Comparison of ENCODE assay signal across 7 cellular contexts in genomic region chr7:99504281-99504602, GRCh38. TPM values are rescaled to one million over a fixed set of nuclear protein-coding genes. Genes with fewer than 3 reads are reported as not detected.
DNase-seq lines count a peak whose midpoint lies in the region; ATAC-seq and TF ChIP-seq lines count a peak whose summit lies in the region.

No MANE protein-coding gene starts in this region.

- H3K27ac ChIP-seq in DND-41 (ENCODE audit: low read length) (peak overlapping the region; percentile 95), testis (peak overlapping the region; percentile 94 to 96)

- H3K9me3 ChIP-seq in DND-41 (ENCODE audit: insufficient read depth, low read length, severe bottlenecking) (no peaks in the 10 kb centered on the region), adipocyte (ENCODE audit: control insufficient read depth, low read length) (no peaks in the 10 kb centered on the region), testis (no peaks in the 10 kb centered on the region)

- DNase-seq in DND-41, result peak; percentile 98
- peak; percentile 100 for DNase-seq in adipocyte (ENCODE audit: low read depth)
- DNase-seq in iPS-NIHi7 (ENCODE audit: extremely low spot score), result peak; percentile 99
- DNase-seq in testis, result no peak
- DNase-seq in NOMO-1 (lab: John Stamatoyannopoulos, UW; ENCODE audit: unreplicated experiment in 2 of 2), result no peak

- H3K9ac ChIP-seq in DND-41 (ENCODE audit: low read depth, low read length) (peak overlapping the region; percentile 77), adipocyte (ENCODE audit: low read length) (peak overlapping the region; percentile 94)

- 7% methylated on average over 16 to 19 of the region's 19 CpGs for WGBS in testis, 2 donors

- peak overlapping the region; percentile 98 for H2AFZ ChIP-seq in DND-41 (ENCODE audit: low read depth, low read length)

- intact Hi-C loops in testis (cut with DNase I; ENCODE audit: low total_unique reads), result loop anchor here (10.0 kb wide), 1 partner anchor 51 kb away; the partner anchor contains the start of genes FAM200A and ZNF655

- H3K4me3 ChIP-seq in DND-41 (ENCODE audit: low read depth in 1 of 2, low read length in 2 of 2), result peak overlapping the region; percentile 49 to 86
- H3K4me3 ChIP-seq in adipocyte (ENCODE audit: low read length), result peak overlapping the region; percentile 98
- peak overlapping the region; percentile 76 to 86 for H3K4me3 ChIP-seq in testis

- H3K4me2 ChIP-seq in DND-41 (ENCODE audit: insufficient read depth, low read length), result peak overlapping the region; percentile 91

- peaks cover 59% of the 10 kb centered on the region for H3K79me2 ChIP-seq in DND-41 (ENCODE audit: insufficient read depth, low read length)

- peaks cover 46% of the 10 kb centered on the region for H3K4me1 ChIP-seq in DND-41 (ENCODE audit: insufficient read depth, low read length)
- H3K4me1 ChIP-seq in adipocyte (ENCODE audit: control insufficient read depth, insufficient read depth, low read length), result peaks cover 22% of the 10 kb centered on the region
- H3K4me1 ChIP-seq in testis, result peaks cover 17% of the 10 kb centered on the region

- peaks cover 4% of the 10 kb centered on the region; the same call in 1 of the 2 replicates for H3K36me3 ChIP-seq in DND-41 (ENCODE audit: insufficient read depth, low read length)
- H3K36me3 ChIP-seq in adipocyte (ENCODE audit: control insufficient read depth, insufficient read depth, low read length, severe bottlenecking), result no peaks in the 10 kb centered on the region
- H3K36me3 ChIP-seq in testis (ENCODE audit: low read depth, missing control alignments), result no peaks in the 10 kb centered on the region

- ATAC-seq in DND-41 (ENCODE audit: insufficient read depth, low read depth) (peak; percentile 86), HG03066 (IDR thresholded peaks at IDR 0.05; ENCODE audit: low read depth, unreplicated experiment) (peak; percentile 74), GM18867 (IDR thresholded peaks at IDR 0.05; ENCODE audit: unreplicated experiment) (no peak)

- TF ChIP-seq POLR2A in testis (IDR thresholded peaks at IDR 0.05), result no peak

- TF ChIP-seq CTCF in DND-41 (IDR thresholded peaks at IDR 0.05; ENCODE audit: borderline replicate concordance, extremely low read depth, low read length, poor library complexity, severe bottlenecking) (no peak), testis (IDR thresholded peaks at IDR 0.05) (no peak)

- H4K20me1 ChIP-seq in DND-41 (ENCODE audit: insufficient read depth, low read length), result peaks cover 8% of the 10 kb centered on the region; the same call in 1 of the 2 replicates

- H3K27me3 ChIP-seq in DND-41 (ENCODE audit: insufficient read depth, low read length, poor library complexity) (no peaks in the 10 kb centered on the region), adipocyte (replicated peaks; ENCODE audit: control insufficient read depth, insufficient read depth, low read length) (no peaks in the 10 kb centered on the region), testis (no peaks in the 10 kb centered on the region)

RNA-seq across cellular contexts. Expression of gene ZKSCAN5, which starts 0.2 kb away (rescaled TPM):
- total RNA-seq in testis, result 10 to 100 TPM; 19.9 to 24.9 TPM
- 24.7 TPM for polyA plus RNA-seq in testis (ENCODE audit: insufficient read depth, low read depth, low replicate concordance)

RNA-seq across cellular contexts. Expression of gene ZNF394, which starts 4.2 kb away (rescaled TPM):
- 10 to 100 TPM; 45.3 to 65.0 TPM for total RNA-seq in testis
- polyA plus RNA-seq in testis (ENCODE audit: insufficient read depth, low read depth, low replicate concordance), result 24.6 TPM

RNA-seq across cellular contexts. Expression of gene ZNF789, which starts 31.6 kb away (rescaled TPM):
- total RNA-seq in testis, result 10 to 100 TPM; 26.2 to 32.0 TPM
- polyA plus RNA-seq in testis (ENCODE audit: insufficient read depth, low read depth, low replicate concordance), result 30.9 TPM

RNA-seq across cellular contexts. Expression of gene ATP5MF, which starts 38.3 kb away (rescaled TPM):
- total RNA-seq in testis, result 100 to 1,000 TPM; 582 to 769 TPM
- 594 TPM for polyA plus RNA-seq in testis (ENCODE audit: insufficient read depth, low read depth, low replicate concordance)

RNA-seq across cellular contexts. Expression of gene FAM200A, which starts 47.7 kb away (rescaled TPM):
- 10 to 100 TPM in 1 of 2 donors, 1 to 10 TPM in 1; 9.2 to 11.5 TPM for total RNA-seq in testis
- polyA plus RNA-seq in testis (ENCODE audit: insufficient read depth, low read depth, low replicate concordance), result 11.4 TPM

Comparison
In these comparisons a context has a peak if more than half of its experiments do, and no peak if none do; other contexts are left out.
1. DNase-seq: peak in DND-41 (single experiment), adipocyte (single experiment) and iPS-NIHi7 (single experiment); none in testis (single experiment) and NOMO-1 (0 of 2).
2. Peak in every context shown above with its lines, with median percentiles within 50 percentile points of each other: H3K4me3 ChIP-seq.